ENCODE assay signal across 11 cellular contexts in genomic region chr2:187299122-187299906, GRCh38.
DNase-seq lines count a peak whose midpoint lies in the region; ATAC-seq, FAIRE-seq and TF ChIP-seq lines count a peak whose summit lies in the region.
"Had no signal": no experiment of that assay in that cellular context is flagged by ENCODE, and none has a peak within 500 bp of the region (broad histone marks: within the 10 kb centered on the region; RNA-seq: fewer than 3 reads in every experiment).

No MANE protein-coding gene starts in this region.

- ATAC-seq in left ventricle myocardium superior: no peak

- TF ChIP-seq CTCF in cardiac muscle cell (IDR thresholded peaks at IDR 0.05; ENCODE audit: low read depth, low read length): peak; percentile 31

- H3K36me3 ChIP-seq in cardiac muscle cell: no peaks in the 10 kb centered on the region

- no peak overlapping the region for H3K4me3 Mint-ChIP-seq in T-helper 2 cell treated with Interferon-gamma antibody and Interleukin-4, amounts not matched to agents 5 μg/mL and 100 μg/mL, for 36 hours

- no peaks in the 10 kb centered on the region for H3K4me1 Mint-ChIP-seq in T-helper 2 cell treated with Interferon-gamma antibody and Interleukin-4, amounts not matched to agents 5 μg/mL and 100 μg/mL, for 36 hours (ENCODE audit: low read depth)

- H3K9me3 ChIP-seq in cardiac muscle cell (ENCODE audit: low read depth): no peaks in the 10 kb centered on the region
- H3K9me3 ChIP-seq: testis had no signal

- DNase-seq in cardiac muscle cell (ENCODE audit: low read depth in 1 of 2, low spot score in 1 of 2) (peak; percentile 3 to 53), left ventricle myocardium superior (no peak), RCC 7860 (ENCODE audit: low spot score) (peak; percentile 15), glomerular visceral epithelial cell (ENCODE audit: extremely low spot score) (peak; percentile 30), GF-D8 (lab: John Stamatoyannopoulos, UW) (no peak), RPMI8226 (no peak), 8988T (no peak)
- no peak for DNase-seq in T-helper 2 cell treated with Interferon-gamma antibody and Interleukin-4, amounts not matched to agents 5 μg/mL and 100 μg/mL, for 36 hours (ENCODE audit: low spot score)
- DNase-seq: activated effector memory CD4-positive, alpha-beta T cell treated with anti-CD3 and anti-CD28 coated beads, Interleukin-2, amount 50 U/mL, for 16 hours; hippocampal formation; testis had no signal

- no peaks in the 10 kb centered on the region for H3K27me3 ChIP-seq in cardiac muscle cell
- H3K27me3 ChIP-seq: testis had no signal

- peaks cover 12% of the 10 kb centered on the region for H3K4me1 ChIP-seq in cardiac muscle cell (ENCODE audit: low read depth)
- H3K4me1 ChIP-seq: testis had no signal

- no peaks in the 10 kb centered on the region for H3K36me3 Mint-ChIP-seq in T-helper 2 cell treated with Interferon-gamma antibody and Interleukin-4, amounts not matched to agents 5 μg/mL and 100 μg/mL, for 36 hours (ENCODE audit: low read depth)

- FAIRE-seq in RCC 7860 (lab: Jason Lieb, UNC): no peak

- intact Hi-C loops in left ventricle myocardium superior (cut with micrococcal nuclease): no loop called here

- no peaks in the 10 kb centered on the region for H3K27me3 Mint-ChIP-seq in T-helper 2 cell treated with Interferon-gamma antibody and Interleukin-4, amounts not matched to agents 5 μg/mL and 100 μg/mL, for 36 hours (ENCODE audit: low read depth)

- no peak overlapping the region for H3K27ac ChIP-seq in cardiac muscle cell
- H3K27ac ChIP-seq: testis had no signal

- no peak overlapping the region for H3K27ac Mint-ChIP-seq in T-helper 2 cell treated with Interferon-gamma antibody and Interleukin-4, amounts not matched to agents 5 μg/mL and 100 μg/mL, for 36 hours

- no peaks in the 10 kb centered on the region for H3K9me3 Mint-ChIP-seq in T-helper 2 cell treated with Interferon-gamma antibody and Interleukin-4, amounts not matched to agents 5 μg/mL and 100 μg/mL, for 36 hours

- no peak overlapping the region for H3K4me3 ChIP-seq in cardiac muscle cell
- H3K4me3 ChIP-seq: testis had no signal

Comparison
In these comparisons a context has a peak if more than half of its experiments do, and no peak if none do; other contexts are left out.
1. DNase-seq: peak in cardiac muscle cell (2 of 2), RCC 7860 (single experiment) and glomerular visceral epithelial cell (single experiment); none in left ventricle myocardium superior (single experiment), GF-D8 (single experiment), RPMI8226 (single experiment), 8988T (single experiment) and T-helper 2 cell treated with Interferon-gamma antibody and Interleukin-4, amounts not matched to agents 5 μg/mL and 100 μg/mL, for 36 hours (single experiment).